8 cellular contexts compared by ENCODE assay signal in the genomic region with DNA sequence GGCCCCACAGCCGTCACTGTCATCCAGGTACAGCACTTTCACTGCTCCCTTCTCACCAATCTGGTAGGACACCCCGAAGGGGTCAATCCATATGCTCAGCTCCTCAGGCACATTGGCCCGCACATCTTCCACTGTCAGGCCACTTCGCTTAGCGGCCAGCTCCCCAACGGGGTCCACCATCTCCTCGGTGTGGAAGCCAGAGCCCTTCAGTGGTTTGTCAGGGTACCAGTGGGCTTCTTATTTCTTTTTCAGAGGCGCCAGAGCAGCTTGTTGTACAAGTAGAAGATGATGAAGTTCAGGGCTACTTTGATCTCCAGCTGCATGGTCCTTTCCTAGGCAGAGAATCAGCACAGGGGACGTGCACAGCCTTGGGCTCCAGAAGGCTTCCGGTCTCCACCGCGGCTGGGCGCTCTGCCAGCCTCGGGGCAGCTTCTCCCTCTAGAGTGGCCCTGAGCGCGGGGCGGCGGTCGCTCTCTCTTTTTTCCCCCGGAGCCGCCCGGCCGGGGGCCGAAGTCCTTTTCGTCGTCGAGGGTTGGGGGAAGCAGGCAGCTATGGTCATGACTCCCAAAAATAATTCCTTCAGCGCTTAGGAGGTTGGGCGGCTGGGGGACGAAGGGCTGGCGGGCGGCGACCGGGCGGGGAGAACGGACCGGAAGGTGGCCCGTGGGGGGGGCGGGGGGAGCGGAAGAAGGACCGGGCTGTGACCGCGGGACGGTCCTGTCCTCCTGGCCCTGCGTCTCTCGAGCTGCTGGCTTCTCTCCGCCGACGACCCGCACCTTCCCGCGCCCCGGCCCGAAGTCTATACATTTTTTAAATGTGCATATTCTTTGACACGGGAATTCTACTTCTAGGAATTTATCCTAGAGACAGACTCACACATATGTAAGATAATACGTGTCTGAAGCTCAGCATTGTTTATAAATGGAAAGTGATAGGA. TPM values are rescaled to one million over a fixed set of nuclear protein-coding genes. Genes with fewer than 3 reads are reported as not detected.
A peak's percentile ranks its signal among the peaks of the same experiment; 100 is the strongest.
DNase-seq lines count a peak whose midpoint lies in the region; ATAC-seq and TF ChIP-seq lines count a peak whose summit lies in the region.

No MANE protein-coding gene starts in this region.

- H3K9me2 ChIP-seq in PC-3 (replicated peaks; ENCODE audit: low read length), result no peaks in the 10 kb centered on the region

- peaks cover 18% of the 10 kb centered on the region for H3K36me3 Mint-ChIP-seq in Calu3 (ENCODE audit: insufficient read depth, unreplicated experiment)

- TF ChIP-seq POLR2A in GM19193 (IDR thresholded peaks at IDR 0.05; ENCODE audit: extremely low read depth, insufficient read depth, insufficient read length) (peak; percentile 52), sigmoid colon (IDR thresholded peaks at IDR 0.05) (no peak)

- no peaks in the 10 kb centered on the region for H3K4me1 Mint-ChIP-seq in Calu3 (ENCODE audit: low read depth, unreplicated experiment)

- H3K9me3 Mint-ChIP-seq in Calu3 (ENCODE audit: low read depth, unreplicated experiment), result no peaks in the 10 kb centered on the region

- H2AFZ ChIP-seq in PC-3 (ENCODE audit: low read length), result peak overlapping the region; percentile 93

- H3K9me3 ChIP-seq in PC-3 (ENCODE audit: low read length) (no peaks in the 10 kb centered on the region), sigmoid colon (no peaks in the 10 kb centered on the region)

- no peaks in the 10 kb centered on the region for H3F3A ChIP-seq in PC-3 (ENCODE audit: low read length, unreplicated experiment)

- WGBS in sigmoid colon, 2 donors, result 10 to 12% methylated on average over 56 of the region's 56 CpGs

- H3K27me3 Mint-ChIP-seq in Calu3 (ENCODE audit: unreplicated experiment), result no peaks in the 10 kb centered on the region

- TF ChIP-seq CTCF in Calu3 (IDR thresholded peaks at IDR 0.05; ENCODE audit: unreplicated experiment) (no peak), PC-3 (conservative IDR thresholded peaks at IDR 0.05; ENCODE audit: low read depth, low read length) (no peak), sigmoid colon (IDR thresholded peaks at IDR 0.05) (no peak)

- no peaks in the 10 kb centered on the region for H4K20me1 ChIP-seq in PC-3 (ENCODE audit: low read length)

- H3K9ac ChIP-seq in PC-3 (ENCODE audit: low read length), result peak overlapping the region; percentile 44

- intact Hi-C loops in Calu3 (cut with micrococcal nuclease; ENCODE audit: unreplicated experiment) (loop anchor here (10.0 kb wide), 1 partner anchor 204 kb away; no protein-coding TSS in a partner anchor), PC-3 (cut with micrococcal nuclease) (no loop called here), sigmoid colon (cut with DNase I) (loop anchor here (2.0 kb wide), 1 partner anchor 80 kb away; no protein-coding TSS in a partner anchor)

- in situ Hi-C loops in T47D (cut with HindIII; ENCODE audit: low pct_unique_long_range_greater_than_20kb, low sequenced_read_pairs), result no loop called here

- POLR2A ChIA-PET in PC-3 (lab: Charles Lee; ENCODE audit: unreplicated experiment), result interaction anchor here (0.6 kb wide), 1 partner anchor 118 kb away, joined by 3 read pairs; a partner anchor contains a TSS

- no peak for TF ChIP-seq EP300 in sigmoid colon (IDR thresholded peaks at IDR 0.05)

- BruUV-seq in Calu3 (replicated peaks; lab: Mats Ljungman, UMichigan) (TSS peak; percentile 83), PC-3 (replicated peaks; lab: Mats Ljungman, UMichigan) (TSS peak; percentile 93)

- DNase-seq in Calu3, result peak; percentile 74
- DNase-seq in HT-29 (ENCODE audit: low spot score), result peak; percentile 77
- DNase-seq in PC-3, result peak; percentile 60
- DNase-seq in T47D (ENCODE audit: low read depth in 1 of 2, low spot score in 1 of 2), result peak; percentile 71 to 74
- peak; percentile 73 for DNase-seq in iPS-NIHi11 (ENCODE audit: low spot score)
- peak; percentile 87 for DNase-seq in sigmoid colon

- H3K4me3 Mint-ChIP-seq in Calu3 (ENCODE audit: low read depth, unreplicated experiment), result peak overlapping the region; percentile 72

- H3K36me3 ChIP-seq in PC-3 (ENCODE audit: low read depth, low read length), result no peaks in the 10 kb centered on the region
- no peaks in the 10 kb centered on the region for H3K36me3 ChIP-seq in sigmoid colon

- no peaks in the 10 kb centered on the region for H3K79me2 ChIP-seq in PC-3 (ENCODE audit: low read length)

- peak overlapping the region; percentile 60 for H3K4me3 ChIP-seq in PC-3 (ENCODE audit: low read length)
- peak overlapping the region; percentile 49 to 70 (median 56) for H3K4me3 ChIP-seq in sigmoid colon

- CTCF ChIA-PET in Calu3 (lab: Charles Lee) (interaction anchor here (0.6 to 0.7 kb wide), 3 partner anchors 20 to 165 kb away, joined by 3 to 4 read pairs (median 3); no protein-coding TSS in a partner anchor), PC-3 (lab: Charles Lee) (interaction anchor here (0.6 kb wide), 1 partner anchor 117 kb away, joined by 3 read pairs; no protein-coding TSS in a partner anchor)

- H3K27ac Mint-ChIP-seq in Calu3 (ENCODE audit: unreplicated experiment), result peak overlapping the region; percentile 32

- H3K4me1 ChIP-seq in PC-3 (ENCODE audit: insufficient read depth, low read length), result peaks cover 10% of the 10 kb centered on the region
- peaks cover 0 to 16% (median 6%) of the 10 kb centered on the region in 4 donors for H3K4me1 ChIP-seq in sigmoid colon

- no peak overlapping the region for H3K27ac ChIP-seq in PC-3 (ENCODE audit: low read length)
- peak overlapping the region; percentile 47 to 72 (median 68) for H3K27ac ChIP-seq in sigmoid colon

- H3K27me3 ChIP-seq in PC-3 (ENCODE audit: low read length), result no peaks in the 10 kb centered on the region
- H3K27me3 ChIP-seq in sigmoid colon, result peaks cover 2 to 30% (median 23%) of the 10 kb centered on the region in 3 donors

- peak overlapping the region; percentile 77 for H3K4me2 ChIP-seq in PC-3 (ENCODE audit: low read length)

- peak; percentile 81 for ATAC-seq in PC-3
- no peak for ATAC-seq in HG02970 (IDR thresholded peaks at IDR 0.05; ENCODE audit: low FRiP score, unreplicated experiment)

RNA-seq across cellular contexts. Expression of a gene that starts 6.5 kb away (rescaled TPM):
- total RNA-seq in Calu3 (2022) (24.6 and 25.8 TPM in 2 replicates), PC-3 (2014; rRNA removed) (10.8 and 11.7 TPM in 2 replicates), sigmoid colon (10 to 100 TPM; 14.0 to 15.1 (median 14.8) TPM)
- total RNA-seq in HT-29 (2014; rRNA removed; shearing (Covaris generic)), result 6.8 and 6.9 TPM in 2 replicates
- 1 to 10 TPM; 1.8 to 6.2 (median 3.6) TPM for polyA plus RNA-seq in sigmoid colon

RNA-seq across cellular contexts. Expression of a gene that starts 33.5 kb away (rescaled TPM):
- total RNA-seq in Calu3 (2022) (6.1 and 6.7 TPM in 2 replicates), PC-3 (2014; rRNA removed) (2.3 and 3.7 TPM in 2 replicates), sigmoid colon (1 to 10 TPM; 1.5 to 6.1 (median 4.7) TPM)
- total RNA-seq in HT-29 (2014; rRNA removed; shearing (Covaris generic)), result 0.60 and 1.0 TPM in 2 replicates
- polyA plus RNA-seq in sigmoid colon, result 1 to 10 TPM; 1.8 to 3.1 (median 2.3) TPM

RNA-seq across cellular contexts. Expression of a gene that starts 40.5 kb away (rescaled TPM):
- total RNA-seq in Calu3 (2022), result not detected in 2 replicates
- not detected in 2 replicates for total RNA-seq in HT-29 (2014; rRNA removed; shearing (Covaris generic))
- total RNA-seq in PC-3 (2014; rRNA removed), result not detected in 2 replicates
- total RNA-seq in sigmoid colon, result 1 to 10 TPM; 2.6 to 7.5 (median 3.8) TPM
- polyA plus RNA-seq in sigmoid colon, result under 1 TPM in 2 of 3 donors, not detected in 1; 0.55 to 0.60 TPM

RNA-seq across cellular contexts. Expression of a gene that starts 48.4 kb away (rescaled TPM):
- 13.1 and 14.2 TPM in 2 replicates for total RNA-seq in Calu3 (2022)
- 1.0 and 3.2 TPM in 2 replicates for total RNA-seq in HT-29 (2014; rRNA removed; shearing (Covaris generic))
- 10.8 and 12.3 TPM in 2 replicates for total RNA-seq in PC-3 (2014; rRNA removed)
- total RNA-seq in sigmoid colon, result 10 to 100 TPM; 25.5 to 29.4 (median 27.6) TPM
- 1 to 10 TPM; 2.8 to 6.3 (median 6.0) TPM for polyA plus RNA-seq in sigmoid colon
